Comparison of ENCODE assay signal across 25 cellular contexts in the genomic region with DNA sequence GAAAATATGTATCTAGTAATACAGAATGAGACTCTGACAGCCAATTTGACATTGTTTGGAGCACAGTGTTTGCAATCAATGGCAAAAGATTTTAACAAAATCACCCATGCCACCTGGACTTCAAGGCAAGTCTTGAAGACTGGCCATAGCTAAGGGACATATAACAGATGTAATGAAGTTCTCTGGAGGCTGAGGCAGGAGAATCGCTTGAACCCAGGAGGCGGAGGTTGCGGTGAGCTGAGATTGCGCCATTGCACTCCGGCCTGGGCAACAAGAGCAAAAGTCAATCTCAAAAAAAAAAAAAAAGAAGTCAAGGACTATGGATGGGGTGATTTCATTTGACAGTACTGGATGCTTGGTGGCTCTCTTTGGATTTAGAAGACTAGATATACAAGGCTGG.
"Had no signal": no experiment of that assay in that cellular context is flagged by ENCODE, and none has a peak within 500 bp of the region (broad histone marks: within the 10 kb centered on the region; RNA-seq: fewer than 3 reads in every experiment).

No MANE protein-coding gene starts in this region.

- H3K4me3 Mint-ChIP-seq: effector memory CD8-positive, alpha-beta T cell; mesothelial cell of epicardium; naive thymus-derived CD4-positive, alpha-beta T cell; nephron progenitor cell; stimulated activated effector memory CD8-positive, alpha-beta T cell treated with anti-CD3 and anti-CD28 coated beads, Interleukin-12 subunit alpha, Interleukin-12 subunit beta, amount 100 ng/mL, for 72 hours; type B pancreatic cell had no signal

- H3K9me3 Mint-ChIP-seq: effector memory CD8-positive, alpha-beta T cell; mesothelial cell of epicardium; naive thymus-derived CD4-positive, alpha-beta T cell; nephron progenitor cell; stimulated activated effector memory CD8-positive, alpha-beta T cell treated with anti-CD3 and anti-CD28 coated beads, Interleukin-12 subunit alpha, Interleukin-12 subunit beta, amount 100 ng/mL, for 72 hours; type B pancreatic cell had no signal

- H3K36me3 Mint-ChIP-seq: mesothelial cell of epicardium; naive thymus-derived CD4-positive, alpha-beta T cell; type B pancreatic cell had no signal

- H3K27me3 Mint-ChIP-seq: type B pancreatic cell had no signal

- H3K4me1 Mint-ChIP-seq: stimulated activated effector memory CD8-positive, alpha-beta T cell treated with anti-CD3 and anti-CD28 coated beads, Interleukin-12 subunit alpha, Interleukin-12 subunit beta, amount 100 ng/mL, for 72 hours had no signal

- DNase-seq: cortex of kidney; effector memory CD8-positive, alpha-beta T cell; erythroblast; gastrocnemius medialis; kidney; left lung; mesenchymal stem cell; mucosa of descending colon; naive thymus-derived CD4-positive, alpha-beta T cell; nephron progenitor cell; nucleus accumbens; psoas muscle; right cardiac atrium; sigmoid colon; stimulated activated CD4-positive, alpha-beta T cell treated with anti-CD3 and anti-CD28 coated beads, Interleukin-2, amount 100 ng/mL, for 24 hours; stimulated activated CD4-positive, alpha-beta T cell treated with anti-CD3 and anti-CD28 coated beads, Interleukin-4, amount 100 ng/mL, for 24 hours; stimulated activated naive CD8-positive, alpha-beta T cell treated with anti-CD3 and anti-CD28 coated beads, Interleukin-15, Interleukin-2, amounts not matched to agents 100 U/mL and 50 U/mL, for 24 hours; substantia nigra; testis; tibial artery had no signal

- H3K27me3 ChIP-seq: gastrocnemius medialis, sigmoid colon, testis had no signal

- H3K27ac Mint-ChIP-seq: effector memory CD8-positive, alpha-beta T cell; mesothelial cell of epicardium; naive thymus-derived CD4-positive, alpha-beta T cell; nephron progenitor cell; stimulated activated effector memory CD8-positive, alpha-beta T cell treated with anti-CD3 and anti-CD28 coated beads, Interleukin-12 subunit alpha, Interleukin-12 subunit beta, amount 100 ng/mL, for 72 hours; type B pancreatic cell had no signal

- H3K27ac ChIP-seq: gastrocnemius medialis, left lung, psoas muscle, sigmoid colon, testis, tibial artery had no signal

- H3K9me3 ChIP-seq: gastrocnemius medialis, left lung, mucosa of descending colon, psoas muscle, sigmoid colon, testis, tibial artery had no signal

- H3K4me1 ChIP-seq: gastrocnemius medialis had no signal

- H3K4me3 ChIP-seq: gastrocnemius medialis, left lung, mucosa of descending colon, psoas muscle, sigmoid colon, testis, tibial artery had no signal

- H3K36me3 ChIP-seq: gastrocnemius medialis, left lung, sigmoid colon, tibial artery had no signal

- ATAC-seq: effector memory CD8-positive, alpha-beta T cell; gastrocnemius medialis; left lung; mucosa of descending colon; naive thymus-derived CD4-positive, alpha-beta T cell; psoas muscle; right cardiac atrium; stimulated activated effector memory CD8-positive, alpha-beta T cell treated with anti-CD3 and anti-CD28 coated beads, Interleukin-12 subunit alpha, Interleukin-12 subunit beta, amount 100 ng/mL, for 72 hours; stimulated activated naive CD8-positive, alpha-beta T cell treated with anti-CD3 and anti-CD28 coated beads, Interleukin-15, Interleukin-2, amounts not matched to agents 100 U/mL and 50 U/mL, for 24 hours had no signal

- FAIRE-seq: endometrium, kidney, urothelium cell line had no signal
